ENCODE assay signal across 25 cellular contexts in the genomic region with DNA sequence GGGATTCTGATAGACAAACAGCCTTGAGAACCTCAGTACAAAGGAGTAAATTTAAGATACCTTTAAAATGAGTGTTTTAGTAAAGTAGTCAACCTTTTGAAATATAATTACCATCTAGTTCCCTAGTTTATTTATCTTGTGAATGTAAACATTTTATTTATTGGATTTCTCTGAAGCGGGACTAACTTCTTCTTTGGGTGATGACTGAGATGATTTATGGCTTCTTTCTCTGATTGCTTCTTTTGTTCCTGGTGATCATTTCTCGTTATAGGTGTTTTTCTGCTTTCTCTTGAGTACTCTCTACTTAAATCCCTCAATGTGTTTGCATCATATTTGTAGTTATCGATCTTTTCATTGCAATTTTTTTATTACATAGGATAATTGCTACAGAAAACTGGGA. TPM values are rescaled to one million over a fixed set of nuclear protein-coding genes. Genes with fewer than 3 reads are reported as not detected.
"Had no signal": no experiment of that assay in that cellular context is flagged by ENCODE, and none has a peak within 500 bp of the region (broad histone marks: within the 10 kb centered on the region; RNA-seq: fewer than 3 reads in every experiment).

No MANE protein-coding gene starts in this region.

- H3K4me1 Mint-ChIP-seq: activated naive CD8-positive, alpha-beta T cell treated with anti-CD3 and anti-CD28 coated beads, Interleukin-2, amount 10 ng/mL, durations not matched to agents 7 days and 5 days had no signal

- H3K27ac Mint-ChIP-seq: activated CD8-positive, alpha-beta T cell treated with anti-CD3 and anti-CD28 coated beads for 36 hours; activated naive CD8-positive, alpha-beta T cell treated with anti-CD3 and anti-CD28 coated beads, Interleukin-2, amount 10 ng/mL, durations not matched to agents 7 days and 5 days; T-helper 1 cell treated with Interleukin-12 subunit alpha and Interleukin-12 subunit beta and Interleukin-4 antibody, amounts not matched to agents 30 μg/mL and 1 μg/mL, for 36 hours had no signal

- H3K4me3 Mint-ChIP-seq: activated CD8-positive, alpha-beta T cell treated with anti-CD3 and anti-CD28 coated beads for 36 hours; activated naive CD8-positive, alpha-beta T cell treated with anti-CD3 and anti-CD28 coated beads, Interleukin-2, amount 10 ng/mL, durations not matched to agents 7 days and 5 days; T-helper 1 cell treated with Interleukin-12 subunit alpha and Interleukin-12 subunit beta and Interleukin-4 antibody, amounts not matched to agents 30 μg/mL and 1 μg/mL, for 36 hours had no signal

- H3K27me3 ChIP-seq: adrenal gland, body of pancreas, SJSA1 had no signal

- H3K36me3 ChIP-seq: adrenal gland, SJSA1 had no signal

- H3K9me3 ChIP-seq: adrenal gland, body of pancreas, SJSA1 had no signal

- H3K27ac ChIP-seq: adrenal gland, body of pancreas, SJSA1 had no signal

- FAIRE-seq: bronchial epithelial cell, RCC 7860 had no signal

- ATAC-seq: activated CD4-positive, CD25-positive, alpha-beta regulatory T cell treated with anti-CD3 and anti-CD28 coated beads, Interleukin-2, amount 50 U/mL, for 24 hours; activated CD8-positive, alpha-beta T cell treated with anti-CD3 and anti-CD28 coated beads for 36 hours; body of pancreas; PC-3 had no signal

- H3K4me3 ChIP-seq: adrenal gland, body of pancreas, SJSA1 had no signal

- H3K36me3 Mint-ChIP-seq: activated naive CD8-positive, alpha-beta T cell treated with anti-CD3 and anti-CD28 coated beads, Interleukin-2, amount 10 ng/mL, durations not matched to agents 7 days and 5 days had no signal

- H3K9me3 Mint-ChIP-seq: activated CD8-positive, alpha-beta T cell treated with anti-CD3 and anti-CD28 coated beads for 36 hours; activated naive CD8-positive, alpha-beta T cell treated with anti-CD3 and anti-CD28 coated beads, Interleukin-2, amount 10 ng/mL, durations not matched to agents 7 days and 5 days; T-helper 1 cell treated with Interleukin-12 subunit alpha and Interleukin-12 subunit beta and Interleukin-4 antibody, amounts not matched to agents 30 μg/mL and 1 μg/mL, for 36 hours had no signal

- DNase-seq: activated CD4-positive, alpha-beta T cell treated with anti-CD3 and anti-CD28 coated beads for 4 hours; activated CD8-positive, alpha-beta memory T cell treated with anti-CD3 and anti-CD28 coated beads, Interleukin-2, amount 50 U/mL, for 4 hours; activated CD8-positive, alpha-beta T cell treated with anti-CD3 and anti-CD28 coated beads for 36 hours; activated naive CD4-positive, alpha-beta T cell treated with anti-CD3 and anti-CD28 coated beads, Interleukin-2, amount 50 U/mL, for 16 hours; activated naive CD8-positive, alpha-beta T cell treated with anti-CD3 and anti-CD28 coated beads, Interleukin-2, amount 10 ng/mL, durations not matched to agents 7 days and 5 days; adrenal gland; anterior cingulate cortex; body of pancreas; central memory CD4-positive, alpha-beta T cell; Kasumi-1; KBM-7; NCI-H1105 treated with DMSO at 0.1 percent for 48 hours; NCI-H1694 treated with DMSO at 0.1 percent for 48 hours; NCI-H2029 treated with DMSO at 0.1 percent for 48 hours; NCI-H2171; NCI-H345; NCI-H510A; NCI-H526 treated with DMSO at 0.1 percent for 48 hours; PC-3; SHP77 had no signal

- H3K4me1 ChIP-seq: adrenal gland, body of pancreas had no signal

RNA-seq across cellular contexts. Expression of a gene that starts 33.2 kb away (rescaled TPM):
- total RNA-seq: activated CD8-positive, alpha-beta T cell treated with anti-CD3 and anti-CD28 coated beads for 36 hours; activated naive CD8-positive, alpha-beta T cell treated with anti-CD3 and anti-CD28 coated beads, Interleukin-2, amount 10 ng/mL, durations not matched to agents 7 days and 5 days; bronchial epithelial cell; PC-3 had no signal
